ENCODE assay signal across 16 cellular contexts in genomic region chr10:92595505-92595904, GRCh38. TPM values are rescaled to one million over a fixed set of nuclear protein-coding genes. Genes with fewer than 3 reads are reported as not detected.
A peak's percentile ranks its signal among the peaks of the same experiment; 100 is the strongest.
DNase-seq lines count a peak whose midpoint lies in the region; ATAC-seq, FAIRE-seq and TF ChIP-seq lines count a peak whose summit lies in the region.
"Had no signal": no experiment of that assay in that cellular context is flagged by ENCODE, and none has a peak within 500 bp of the region (broad histone marks: within the 10 kb centered on the region; RNA-seq: fewer than 3 reads in every experiment).

No MANE protein-coding gene starts in this region.

- H3K4me3 Mint-ChIP-seq in MCF 10A (ENCODE audit: unreplicated experiment): peak overlapping the region; percentile 99
- peak overlapping the region; percentile 3 for H3K4me3 Mint-ChIP-seq in chondrocyte (ENCODE audit: unreplicated experiment)
- H3K4me3 Mint-ChIP-seq in type B pancreatic cell: peak overlapping the region; percentile 58

- no peaks in the 10 kb centered on the region for H3K4me1 ChIP-seq in breast epithelium
- peaks cover 36% of the 10 kb centered on the region for H3K4me1 ChIP-seq in OCI-LY1 (ENCODE audit: insufficient read depth, low read length, severe bottlenecking)
- H3K4me1 ChIP-seq in pancreas: peaks cover 0 to 12% (median 6%) of the 10 kb centered on the region in 3 donors
- H3K4me1 ChIP-seq in vagina: peaks cover 10% of the 10 kb centered on the region
- H3K4me1 ChIP-seq: BE2C had no signal

- H3K9me3 ChIP-seq in breast epithelium (no peaks in the 10 kb centered on the region), OCI-LY1 (ENCODE audit: low read length) (no peaks in the 10 kb centered on the region), pancreas (no peaks in the 10 kb centered on the region), vagina (no peaks in the 10 kb centered on the region)
- H3K9me3 ChIP-seq: adrenal gland, BE2C had no signal

- no peak for DNase-seq in MCF 10A (ENCODE audit: unreplicated experiment)
- no peak for DNase-seq in breast epithelium (ENCODE audit: low spot score in 2 of 2)
- no peak for DNase-seq in chondrocyte (ENCODE audit: low spot score)
- no peak for DNase-seq in type B pancreatic cell (ENCODE audit: extremely low spot score, unreplicated experiment)
- no peak for DNase-seq in pancreas
- DNase-seq in vagina (ENCODE audit: extremely low spot score in 2 of 2): no peak
- DNase-seq in effector CD8-positive, alpha-beta T cell (lab: John Stamatoyannopoulos, UW): no peak
- DNase-seq: activated CD4-positive, CD25-positive, alpha-beta regulatory T cell; adrenal gland; BE2C; kidney glomerular epithelial cell; naive thymus-derived CD4-positive, alpha-beta T cell had no signal

- CTCF ChIA-PET in MCF 10A (lab: Yijun Ruan, JAX): no interaction called here

- WGBS in pancreas, 2 donors: 89 to 93% methylated on average over 2 of the region's 2 CpGs

- POLR2A ChIA-PET in MCF 10A (lab: Yijun Ruan, JAX): interaction anchor here (0.5 to 7.0 kb wide), 6 partner anchors 8 to 279 kb away, joined by 3 to 157 read pairs (median 12); partner anchors contain the start of gene IDE

- H3K4me2 ChIP-seq in OCI-LY1 (ENCODE audit: low read length): peak overlapping the region; percentile 93

- H3K27ac ChIP-seq in breast epithelium: no peak overlapping the region
- peak overlapping the region; percentile 27 for H3K27ac ChIP-seq in OCI-LY1 (ENCODE audit: low read depth, low read length, poor library complexity, severe bottlenecking)
- H3K27ac ChIP-seq in pancreas: no peak overlapping the region
- H3K27ac ChIP-seq in vagina: no peak overlapping the region
- H3K27ac ChIP-seq: adrenal gland had no signal

- peak overlapping the region; percentile 92 for H3K9ac ChIP-seq in OCI-LY1 (ENCODE audit: low read length)

- H3K36me3 Mint-ChIP-seq in MCF 10A (ENCODE audit: insufficient read depth, unreplicated experiment) (peaks cover 13% of the 10 kb centered on the region), chondrocyte (ENCODE audit: low read depth) (no peaks in the 10 kb centered on the region), type B pancreatic cell (no peaks in the 10 kb centered on the region)

- H4K20me1 ChIP-seq in OCI-LY1 (ENCODE audit: insufficient read depth, low read length): no peaks in the 10 kb centered on the region

- H3K27ac Mint-ChIP-seq in MCF 10A (ENCODE audit: low read depth, unreplicated experiment): peak overlapping the region; percentile 97
- H3K27ac Mint-ChIP-seq in chondrocyte (ENCODE audit: unreplicated experiment): peak overlapping the region; percentile 19
- no peak overlapping the region for H3K27ac Mint-ChIP-seq in type B pancreatic cell

- H3K9me3 Mint-ChIP-seq in MCF 10A (ENCODE audit: unreplicated experiment): no peaks in the 10 kb centered on the region
- H3K9me3 Mint-ChIP-seq in chondrocyte (ENCODE audit: low read depth): peaks cover 3% of the 10 kb centered on the region
- no peaks in the 10 kb centered on the region for H3K9me3 Mint-ChIP-seq in type B pancreatic cell

- H3K9me2 ChIP-seq in OCI-LY1 (ENCODE audit: low read depth, low read length): no peaks in the 10 kb centered on the region

- H3K4me1 Mint-ChIP-seq in MCF 10A (ENCODE audit: insufficient read depth, unreplicated experiment) (peaks cover 28% of the 10 kb centered on the region), chondrocyte (ENCODE audit: low read depth) (peaks cover 45% of the 10 kb centered on the region), type B pancreatic cell (ENCODE audit: unreplicated experiment) (peaks cover 21% of the 10 kb centered on the region)

- H3K4me3 ChIP-seq in breast epithelium (no peak overlapping the region), OCI-LY1 (ENCODE audit: low read depth, low read length, poor library complexity, severe bottlenecking) (peak overlapping the region; percentile 82), pancreas (no peak overlapping the region), vagina (no peak overlapping the region)
- H3K4me3 ChIP-seq: adrenal gland had no signal

- H3K27me3 Mint-ChIP-seq in MCF 10A (ENCODE audit: insufficient read depth, unreplicated experiment) (no peaks in the 10 kb centered on the region), chondrocyte (ENCODE audit: low read depth) (no peaks in the 10 kb centered on the region), type B pancreatic cell (no peaks in the 10 kb centered on the region)

- no peak for ATAC-seq in pancreas
- ATAC-seq: naive thymus-derived CD4-positive, alpha-beta T cell had no signal

- H2AFZ ChIP-seq in OCI-LY1 (ENCODE audit: low read length): no peak overlapping the region

- TF ChIP-seq POLR2A in breast epithelium (IDR thresholded peaks at IDR 0.05) (no peak), vagina (IDR thresholded peaks at IDR 0.05) (no peak)

- H3K36me3 ChIP-seq in breast epithelium (no peaks in the 10 kb centered on the region), OCI-LY1 (ENCODE audit: insufficient read depth, low read length) (peaks cover 13% of the 10 kb centered on the region), pancreas (no peaks in the 10 kb centered on the region), vagina (no peaks in the 10 kb centered on the region)
- H3K36me3 ChIP-seq: adrenal gland had no signal

- no TSS peak for BruUV-seq in MCF 10A (replicated peaks; lab: Mats Ljungman, UMichigan)

- TF ChIP-seq CTCF in MCF 10A (IDR thresholded peaks at IDR 0.05; ENCODE audit: unreplicated experiment) (no peak), breast epithelium (IDR thresholded peaks at IDR 0.05) (no peak), OCI-LY1 (IDR thresholded peaks at IDR 0.05; ENCODE audit: low read length) (no peak), chondrocyte (IDR thresholded peaks at IDR 0.05) (no peak), type B pancreatic cell (conservative IDR thresholded peaks at IDR 0.05) (no peak), pancreas (IDR thresholded peaks at IDR 0.05) (no peak), vagina (IDR thresholded peaks at IDR 0.05) (no peak)

- 0 out of 2 replicates have a peak, but pooled peaks cover 2% of the 10 kb centered on the region for H3F3A ChIP-seq in OCI-LY1 (ENCODE audit: insufficient read depth, low read length)

- H3K27me3 ChIP-seq in breast epithelium: no peaks in the 10 kb centered on the region
- no peaks in the 10 kb centered on the region for H3K27me3 ChIP-seq in OCI-LY1 (ENCODE audit: insufficient read depth, low read length)
- no peaks in the 10 kb centered on the region for H3K27me3 ChIP-seq in pancreas
- no peaks in the 10 kb centered on the region for H3K27me3 ChIP-seq in vagina
- H3K27me3 ChIP-seq: adrenal gland, BE2C had no signal

- H3K79me2 ChIP-seq in OCI-LY1 (ENCODE audit: insufficient read depth, low read length): peaks cover 71% of the 10 kb centered on the region

- intact Hi-C loops in MCF 10A (cut with micrococcal nuclease) (loop anchor here (10.0 kb wide), 1 partner anchor 249 kb away; the partner anchor contains the start of gene EXOC6), breast epithelium (cut with DNase I; ENCODE audit: low total_unique reads) (no loop called here), pancreas (cut with DNase I) (no loop called here), vagina (cut with DNase I) (no loop called here)

- FAIRE-seq in pancreas (lab: Jason Lieb, UNC): no peak
- FAIRE-seq: frontal cortex, H1, urothelium cell line had no signal

RNA-seq across cellular contexts. Expression of gene KIF11, which starts 2.6 kb away (rescaled TPM):
- total RNA-seq in MCF 10A (2022) (21.3 and 27.3 TPM in 2 replicates), breast epithelium (1 to 10 TPM in 2 of 3 donors, under 1 TPM in 1; 0.66 to 2.6 (median 1.6) TPM), chondrocyte (6.6 to 9.9 TPM (median 7.1 TPM) in 3 replicates), type B pancreatic cell (ENCODE audit: low replicate concordance) (14.6 and 40.6 TPM in 2 replicates), pancreas (1 to 10 TPM in 1 of 6 donors, under 1 TPM in 5; 0.35 to 1.1 (median 0.50) TPM), vagina (3.4 TPM)
- polyA plus RNA-seq in pancreas: under 1 TPM; 0.19 to 0.38 TPM

RNA-seq across cellular contexts. Expression of gene IDE, which starts 21.6 kb away (rescaled TPM):
- total RNA-seq in MCF 10A (2022): 54.6 and 66.4 TPM in 2 replicates
- total RNA-seq in breast epithelium: 10 to 100 TPM; 24.0 to 39.5 (median 29.2) TPM
- total RNA-seq in chondrocyte: 42.0 to 57.5 TPM (median 44.6 TPM) in 3 replicates
- 35.4 and 35.9 TPM in 2 replicates for total RNA-seq in type B pancreatic cell (ENCODE audit: low replicate concordance)
- total RNA-seq in pancreas: 10 to 100 TPM; 16.8 to 30.3 (median 23.6) TPM
- polyA plus RNA-seq in pancreas: 1 to 10 TPM; 8.2 to 9.0 TPM
- 22.3 TPM for total RNA-seq in vagina

Comparison
In these comparisons a context has a peak if more than half of its experiments do, and no peak if none do; other contexts are left out.
1. H3K4me3 Mint-ChIP-seq: peak in every context shown above with its lines; median percentile 99 in MCF 10A; 58 in type B pancreatic cell; 3 in chondrocyte.